Comparison of ENCODE assay signal across 8 cellular contexts in genomic region chr3:160226026-160226739, GRCh38. TPM values are rescaled to one million over a fixed set of nuclear protein-coding genes. Genes with fewer than 3 reads are reported as not detected.
DNase-seq lines count a peak whose midpoint lies in the region; ATAC-seq and TF ChIP-seq lines count a peak whose summit lies in the region.

No MANE protein-coding gene starts in this region.

- no peak for TF ChIP-seq RAD21 in IMR-90 (IDR thresholded peaks at IDR 0.05; ENCODE audit: low read length)

- H2BK120ac ChIP-seq in IMR-90 (ENCODE audit: low read depth, low read length), result no peak overlapping the region

- no peak for TF ChIP-seq CTCF in IMR-90 (conservative IDR thresholded peaks at IDR 0.05; ENCODE audit: low read depth, low read length)
- no peak for TF ChIP-seq CTCF in left ventricle myocardium inferior (IDR thresholded peaks at IDR 0.05; ENCODE audit: borderline replicate concordance)

- intact Hi-C loops in IMR-90 (cut with micrococcal nuclease) (no loop called here), left ventricle myocardium inferior (cut with micrococcal nuclease) (no loop called here), sciatic nerve (cut with DNase I) (no loop called here)

- H3K56ac ChIP-seq in IMR-90 (ENCODE audit: extremely low read depth, insufficient read depth, low read length), result no peak overlapping the region

- no peaks in the 10 kb centered on the region for H3K79me1 ChIP-seq in IMR-90 (ENCODE audit: low read depth in 1 of 2, low read length in 2 of 2)

- in situ Hi-C loops in IMR-90 (cut with MboI; ENCODE audit: low sequenced_read_pairs), result no loop called here

- dilution Hi-C loops in IMR-90 (cut with HindIII; ENCODE audit: low sequenced_read_pairs, unreplicated experiment), result no loop called here

- H2AFZ ChIP-seq in IMR-90 (replicated peaks; ENCODE audit: low read length, poor library complexity), result peak overlapping the region; percentile 94

- WGBS in IMR-90 (ENCODE audit: extremely low coverage in 2 of 2, insufficient read length in 1 of 2), 2 experiments, result 2% methylated on average over 58 of the region's 78 CpGs; no CpG with 5 or more reads in 1 of the 2 experiments

- CTCF ChIA-PET in IMR-90 (lab: Yijun Ruan, JAX), result interaction anchor here (0.5 to 1.1 kb wide), 2 partner anchors 10 to 45 kb away, joined by 3 to 4 read pairs; no protein-coding TSS in a partner anchor

- no peak overlapping the region for H3K9ac ChIP-seq in IMR-90 (ENCODE audit: low read depth, low read length)

- no peak overlapping the region for H3K14ac ChIP-seq in IMR-90 (replicated peaks; ENCODE audit: low read depth, low read length)

- no peak overlapping the region for H2BK20ac ChIP-seq in IMR-90 (ENCODE audit: low read depth, low read length)

- POLR2A ChIA-PET in IMR-90 (lab: Charles Lee; ENCODE audit: unreplicated experiment), result no interaction called here

- peak overlapping the region; percentile 92 for H3K4me2 ChIP-seq in IMR-90 (ENCODE audit: low read depth, low read length)

- no peak overlapping the region for H4K8ac ChIP-seq in IMR-90 (ENCODE audit: low read depth in 2 of 2, low read length in 2 of 2)

- peaks cover 2% of the 10 kb centered on the region; the same call in 1 of the 2 replicates for H3K9me3 ChIP-seq in IMR-90 (ENCODE audit: control insufficient read depth, insufficient read depth, low read length)
- H3K9me3 ChIP-seq in left ventricle myocardium inferior (replicated peaks), result no peaks in the 10 kb centered on the region

- H3K27ac ChIP-seq in IMR-90 (ENCODE audit: insufficient read depth, low read length), result no peak overlapping the region
- H3K27ac ChIP-seq in left ventricle myocardium inferior (replicated peaks), result no peak overlapping the region

- H3K4ac ChIP-seq in IMR-90 (ENCODE audit: low read depth, low read length), result no peak overlapping the region

- peaks cover 5% of the 10 kb centered on the region; the same call in 1 of the 2 replicates for H3K9me1 ChIP-seq in IMR-90 (ENCODE audit: insufficient read depth, low read length)

- H4K5ac ChIP-seq in IMR-90 (ENCODE audit: low read depth, low read length), result no peak overlapping the region

- BruUV-seq in IMR-90 (replicated peaks; lab: Mats Ljungman, UMichigan), result no TSS peak

- H4K20me1 ChIP-seq in IMR-90 (ENCODE audit: insufficient read depth, low read length), result peaks cover 5% of the 10 kb centered on the region; the same call in 1 of the 2 replicates

- DNase-seq in GM03348 (ENCODE audit: low spot score), result peak; percentile 53
- DNase-seq in IMR-90, result no peak
- peak; percentile 57 for DNase-seq in activated CD8-positive, alpha-beta memory T cell treated with anti-CD3 and anti-CD28 coated beads, Interleukin-2, amount 50 U/mL, for 48 hours
- no peak for DNase-seq in left ventricle myocardium inferior
- DNase-seq in sciatic nerve (ENCODE audit: low spot score), result no peak
- DNase-seq in OCI-M2 (lab: John Stamatoyannopoulos, UW; ENCODE audit: unreplicated experiment), result no peak
- no peak for DNase-seq in stimulated activated CD4-positive, alpha-beta T cell treated with anti-CD3 and anti-CD28 coated beads, Interleukin-4, amount 100 ng/mL, for 24 hours

- no peaks in the 10 kb centered on the region for H3K36me3 ChIP-seq in IMR-90 (ENCODE audit: control insufficient read depth, insufficient read depth, low read length)
- H3K36me3 ChIP-seq in left ventricle myocardium inferior, result no peaks in the 10 kb centered on the region

- no peak overlapping the region for H2AK5ac ChIP-seq in IMR-90 (ENCODE audit: low read depth, low read length)

- H3K4me3 ChIP-seq in IMR-90 (ENCODE audit: insufficient read depth, low read depth, low read length), result peak overlapping the region; percentile 57
- H3K4me3 ChIP-seq in left ventricle myocardium inferior, result peak overlapping the region; percentile 77

- no peak overlapping the region for H2BK15ac ChIP-seq in IMR-90 (ENCODE audit: low read depth, low read length)

- no peak overlapping the region; the same call in 1 of the 2 replicates for H3K23ac ChIP-seq in IMR-90 (ENCODE audit: low read depth, low read length)

- H3K18ac ChIP-seq in IMR-90 (ENCODE audit: low read depth, low read length), result no peak overlapping the region

- peak overlapping the region; percentile 67 for H2AK9ac ChIP-seq in IMR-90 (replicated peaks; ENCODE audit: low read depth, low read length, poor library complexity)

- no peak overlapping the region for H2BK5ac ChIP-seq in IMR-90 (ENCODE audit: low read depth, low read length, poor library complexity, severe bottlenecking)

- H3K27me3 ChIP-seq in IMR-90 (ENCODE audit: control insufficient read depth, insufficient read depth, low read length) (peaks cover 50% of the 10 kb centered on the region), left ventricle myocardium inferior (ENCODE audit: low read depth) (peaks cover 63% of the 10 kb centered on the region)

- H4K91ac ChIP-seq in IMR-90 (ENCODE audit: insufficient read depth, low read depth, low read length), result no peak overlapping the region

- no peak for TF ChIP-seq POLR2A in IMR-90 (IDR thresholded peaks at IDR 0.05; ENCODE audit: low read depth, low read length)

- ATAC-seq in GM21381 (IDR thresholded peaks at IDR 0.05; ENCODE audit: unreplicated experiment) (peak; percentile 20), IMR-90 (ENCODE audit: low read depth) (peak; percentile 44), sciatic nerve (peak; percentile 25)

- H3K4me1 ChIP-seq in IMR-90 (ENCODE audit: control insufficient read depth, insufficient read depth, low read length), result peaks cover 3% of the 10 kb centered on the region
- peaks cover 25% of the 10 kb centered on the region for H3K4me1 ChIP-seq in left ventricle myocardium inferior

TF ChIP-seq in IMR-90, 13 proteins besides CTCF, POLR2A, EP300 and RAD21:
- TF ChIP-seq ELK1 (IDR thresholded peaks at IDR 0.05; ENCODE audit: borderline replicate concordance, low read depth, low read length), result no peak
- no peak for TF ChIP-seq RCOR1 (IDR thresholded peaks at IDR 0.05; ENCODE audit: insufficient replicate concordance, low read length)
- no peak for TF ChIP-seq MAFK (IDR thresholded peaks at IDR 0.05; ENCODE audit: low read depth, low read length)
- no peak for TF ChIP-seq CHD1 (IDR thresholded peaks at IDR 0.05; ENCODE audit: low read depth, low read length)
- TF ChIP-seq FOS (IDR thresholded peaks at IDR 0.05; ENCODE audit: low read depth, low read length), result no peak
- no peak for TF ChIP-seq SMC3 (IDR thresholded peaks at IDR 0.05; ENCODE audit: low read depth, low read length)
- TF ChIP-seq MAZ (IDR thresholded peaks at IDR 0.05; ENCODE audit: borderline replicate concordance, low read depth, low read length), result no peak
- no peak for TF ChIP-seq BHLHE40 (IDR thresholded peaks at IDR 0.05; ENCODE audit: low read depth, low read length)
- no peak for TF ChIP-seq CEBPB (IDR thresholded peaks at IDR 0.05; ENCODE audit: low read depth, low read length)
- no peak for TF ChIP-seq USF2 (IDR thresholded peaks at IDR 0.05; ENCODE audit: low read depth, low read length)
- no peak for TF ChIP-seq NFE2L2 (IDR thresholded peaks at IDR 0.05; ENCODE audit: low read depth, low read length)
- TF ChIP-seq RFX5 (IDR thresholded peaks at IDR 0.05; ENCODE audit: low read depth, low read length), result no peak
- no peak for TF ChIP-seq MXI1 (IDR thresholded peaks at IDR 0.05; ENCODE audit: borderline replicate concordance, low read depth, low read length)
TF ChIP-seq in IMR-90: peak in this region for 0.

RNA-seq across cellular contexts. Expression of gene C3orf80, which starts 1.0 kb away (rescaled TPM):
- not detected in 2 replicates for total RNA-seq in IMR-90 (2012; rRNA removed)
- not detected in 2 replicates for polyA plus RNA-seq in IMR-90 (2012; rRNA removed)
- polyA plus RNA-seq in IMR-90 (2012; cell fraction: cytosol; rRNA removed), result not detected in 2 replicates
- not detected in 2 replicates for polyA plus RNA-seq in IMR-90 (2012; cell fraction: nucleus; rRNA removed; ENCODE audit: low replicate concordance)
- total RNA-seq in left ventricle myocardium inferior, result 0.14 TPM
- 0.49 TPM for total RNA-seq in sciatic nerve

Comparison
In these comparisons a context has a peak if more than half of its experiments do, and no peak if none do; other contexts are left out.
1. DNase-seq: peak in GM03348 (single experiment) and activated CD8-positive, alpha-beta memory T cell treated with anti-CD3 and anti-CD28 coated beads, Interleukin-2, amount 50 U/mL, for 48 hours (single experiment); none in IMR-90 (single experiment), left ventricle myocardium inferior (single experiment), sciatic nerve (single experiment), OCI-M2 (single experiment) and stimulated activated CD4-positive, alpha-beta T cell treated with anti-CD3 and anti-CD28 coated beads, Interleukin-4, amount 100 ng/mL, for 24 hours (single experiment).
2. Peak in every context shown above with its lines, with median percentiles within 50 percentile points of each other: ATAC-seq.